ENCODE assay signal across 2 cellular contexts in the genomic region with DNA sequence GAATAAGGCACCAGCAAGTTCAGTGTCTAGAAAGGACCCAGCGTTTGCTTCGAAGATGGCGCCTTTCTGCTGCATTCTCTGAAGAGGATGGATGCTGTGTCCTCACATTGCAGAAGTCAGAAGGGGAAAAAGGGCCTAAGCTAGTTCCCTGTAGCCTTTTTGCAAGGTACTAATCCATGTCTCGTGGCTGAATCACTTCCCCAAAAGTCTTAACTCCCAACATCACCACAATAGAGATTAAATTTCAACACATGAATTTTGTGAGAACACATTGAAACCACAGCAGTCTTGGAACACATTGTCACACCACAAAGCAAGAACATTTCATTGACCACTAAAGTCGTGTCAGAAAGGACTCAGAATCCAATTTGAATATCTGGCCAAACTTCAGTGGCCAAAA.
TF ChIP-seq lines count a peak whose summit lies in the region.

No MANE protein-coding gene starts in this region.

TF ChIP-seq in GM23338, 12 proteins besides CTCF, POLR2A, EP300 and RAD21:
- TF ChIP-seq REST (IDR thresholded peaks at IDR 0.05; ENCODE audit: unreplicated experiment): no peak
- TF ChIP-seq, protein P1, sequence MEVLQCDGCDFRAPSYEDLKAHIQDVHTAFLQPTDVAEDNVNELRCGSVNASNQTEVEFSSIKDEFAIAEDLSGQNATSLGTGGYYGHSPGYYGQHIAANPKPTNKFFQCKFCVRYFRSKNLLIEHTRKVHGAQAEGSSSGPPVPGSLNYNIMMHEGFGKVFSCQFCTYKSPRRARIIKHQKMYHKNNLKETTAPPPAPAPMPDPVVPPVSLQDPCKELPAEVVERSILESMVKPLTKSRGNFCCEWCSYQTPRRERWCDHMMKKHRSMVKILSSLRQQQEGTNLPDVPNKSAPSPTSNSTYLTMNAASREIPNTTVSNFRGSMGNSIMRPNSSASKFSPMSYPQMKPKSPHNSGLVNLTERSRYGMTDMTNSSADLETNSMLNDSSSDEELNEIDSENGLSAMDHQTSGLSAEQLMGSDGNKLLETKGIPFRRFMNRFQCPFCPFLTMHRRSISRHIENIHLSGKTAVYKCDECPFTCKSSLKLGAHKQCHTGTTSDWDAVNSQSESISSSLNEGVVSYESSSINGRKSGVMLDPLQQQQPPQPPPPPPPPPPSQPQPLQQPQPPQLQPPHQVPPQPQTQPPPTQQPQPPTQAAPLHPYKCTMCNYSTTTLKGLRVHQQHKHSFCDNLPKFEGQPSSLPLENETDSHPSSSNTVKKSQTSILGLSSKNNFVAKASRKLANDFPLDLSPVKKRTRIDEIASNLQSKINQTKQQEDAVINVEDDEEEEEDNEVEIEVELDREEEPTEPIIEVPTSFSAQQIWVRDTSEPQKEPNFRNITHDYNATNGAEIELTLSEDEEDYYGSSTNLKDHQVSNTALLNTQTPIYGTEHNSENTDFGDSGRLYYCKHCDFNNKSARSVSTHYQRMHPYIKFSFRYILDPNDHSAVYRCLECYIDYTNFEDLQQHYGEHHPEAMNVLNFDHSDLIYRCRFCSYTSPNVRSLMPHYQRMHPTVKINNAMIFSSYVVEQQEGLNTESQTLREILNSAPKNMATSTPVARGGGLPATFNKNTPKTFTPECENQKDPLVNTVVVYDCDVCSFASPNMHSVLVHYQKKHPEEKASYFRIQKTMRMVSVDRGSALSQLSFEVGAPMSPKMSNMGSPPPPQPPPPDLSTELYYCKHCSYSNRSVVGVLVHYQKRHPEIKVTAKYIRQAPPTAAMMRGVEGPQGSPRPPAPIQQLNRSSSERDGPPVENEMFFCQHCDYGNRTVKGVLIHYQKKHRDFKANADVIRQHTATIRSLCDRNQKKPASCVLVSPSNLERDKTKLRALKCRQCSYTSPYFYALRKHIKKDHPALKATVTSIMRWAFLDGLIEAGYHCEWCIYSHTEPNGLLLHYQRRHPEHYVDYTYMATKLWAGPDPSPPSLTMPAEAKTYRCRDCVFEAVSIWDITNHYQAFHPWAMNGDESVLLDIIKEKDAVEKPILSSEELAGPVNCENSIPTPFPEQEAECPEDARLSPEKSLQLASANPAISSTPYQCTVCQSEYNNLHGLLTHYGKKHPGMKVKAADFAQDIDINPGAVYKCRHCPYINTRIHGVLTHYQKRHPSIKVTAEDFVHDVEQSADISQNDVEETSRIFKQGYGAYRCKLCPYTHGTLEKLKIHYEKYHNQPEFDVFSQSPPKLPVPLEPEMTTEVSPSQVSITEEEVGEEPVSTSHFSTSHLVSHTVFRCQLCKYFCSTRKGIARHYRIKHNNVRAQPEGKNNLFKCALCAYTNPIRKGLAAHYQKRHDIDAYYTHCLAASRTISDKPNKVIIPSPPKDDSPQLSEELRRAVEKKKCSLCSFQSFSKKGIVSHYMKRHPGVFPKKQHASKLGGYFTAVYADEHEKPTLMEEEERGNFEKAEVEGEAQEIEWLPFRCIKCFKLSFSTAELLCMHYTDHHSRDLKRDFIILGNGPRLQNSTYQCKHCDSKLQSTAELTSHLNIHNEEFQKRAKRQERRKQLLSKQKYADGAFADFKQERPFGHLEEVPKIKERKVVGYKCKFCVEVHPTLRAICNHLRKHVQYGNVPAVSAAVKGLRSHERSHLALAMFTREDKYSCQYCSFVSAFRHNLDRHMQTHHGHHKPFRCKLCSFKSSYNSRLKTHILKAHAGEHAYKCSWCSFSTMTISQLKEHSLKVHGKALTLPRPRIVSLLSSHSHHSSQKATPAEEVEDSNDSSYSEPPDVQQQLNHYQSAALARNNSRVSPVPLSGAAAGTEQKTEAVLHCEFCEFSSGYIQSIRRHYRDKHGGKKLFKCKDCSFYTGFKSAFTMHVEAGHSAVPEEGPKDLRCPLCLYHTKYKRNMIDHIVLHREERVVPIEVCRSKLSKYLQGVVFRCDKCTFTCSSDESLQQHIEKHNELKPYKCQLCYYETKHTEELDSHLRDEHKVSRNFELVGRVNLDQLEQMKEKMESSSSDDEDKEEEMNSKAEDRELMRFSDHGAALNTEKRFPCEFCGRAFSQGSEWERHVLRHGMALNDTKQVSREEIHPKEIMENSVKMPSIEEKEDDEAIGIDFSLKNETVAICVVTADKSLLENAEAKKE (CRISPR knock-in tag; IDR thresholded peaks at IDR 0.05): no peak
- TF ChIP-seq EZH2phosphoT487 (IDR thresholded peaks at IDR 0.05; ENCODE audit: unreplicated experiment): no peak
- TF ChIP-seq ZNF331 (CRISPR knock-in tag; IDR thresholded peaks at IDR 0.05; ENCODE audit: low read depth): no peak
- no peak for TF ChIP-seq STAT1 (IDR thresholded peaks at IDR 0.05; ENCODE audit: unreplicated experiment)
TF ChIP-seq in GM23338: peak in this region for 0.

TF ChIP-seq in H1, 55 proteins besides CTCF, POLR2A, EP300 and RAD21 (continued from another document):
- TF ChIP-seq ZNF274 (IDR thresholded peaks at IDR 0.05; ENCODE audit: borderline replicate concordance, extremely low read depth, low read length) (no peak), MAX (IDR thresholded peaks at IDR 0.05) (no peak), NRF1 (IDR thresholded peaks at IDR 0.05; ENCODE audit: low read depth, low read length) (no peak), BACH1 (IDR thresholded peaks at IDR 0.05; ENCODE audit: low read length) (no peak), SUZ12 (IDR thresholded peaks at IDR 0.05; ENCODE audit: low read length) (no peak), CBX8 (IDR thresholded peaks at IDR 0.05; ENCODE audit: borderline replicate concordance, low read depth, low read length) (no peak), SIN3A (conservative IDR thresholded peaks at IDR 0.05 in 1 of 2, IDR thresholded peaks at IDR 0.05 in 1 of 2; ENCODE audit: low read depth in 1 of 2, low read length in 2 of 2) (no peak), MAFK (IDR thresholded peaks at IDR 0.05; ENCODE audit: low read depth, low read length) (no peak), KDM1A (IDR thresholded peaks at IDR 0.05; ENCODE audit: borderline replicate concordance, low read length) (no peak), TBP (IDR thresholded peaks at IDR 0.05; ENCODE audit: low read depth, low read length) (no peak), POU5F1 (IDR thresholded peaks at IDR 0.05; ENCODE audit: low read depth, low read length) (no peak)
- TF ChIP-seq, protein P2, sequence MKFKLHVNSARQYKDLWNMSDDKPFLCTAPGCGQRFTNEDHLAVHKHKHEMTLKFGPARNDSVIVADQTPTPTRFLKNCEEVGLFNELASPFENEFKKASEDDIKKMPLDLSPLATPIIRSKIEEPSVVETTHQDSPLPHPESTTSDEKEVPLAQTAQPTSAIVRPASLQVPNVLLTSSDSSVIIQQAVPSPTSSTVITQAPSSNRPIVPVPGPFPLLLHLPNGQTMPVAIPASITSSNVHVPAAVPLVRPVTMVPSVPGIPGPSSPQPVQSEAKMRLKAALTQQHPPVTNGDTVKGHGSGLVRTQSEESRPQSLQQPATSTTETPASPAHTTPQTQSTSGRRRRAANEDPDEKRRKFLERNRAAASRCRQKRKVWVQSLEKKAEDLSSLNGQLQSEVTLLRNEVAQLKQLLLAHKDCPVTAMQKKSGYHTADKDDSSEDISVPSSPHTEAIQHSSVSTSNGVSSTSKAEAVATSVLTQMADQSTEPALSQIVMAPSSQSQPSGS (IDR thresholded peaks at IDR 0.05; ENCODE audit: low read length): no peak
- TF ChIP-seq, protein P3, sequence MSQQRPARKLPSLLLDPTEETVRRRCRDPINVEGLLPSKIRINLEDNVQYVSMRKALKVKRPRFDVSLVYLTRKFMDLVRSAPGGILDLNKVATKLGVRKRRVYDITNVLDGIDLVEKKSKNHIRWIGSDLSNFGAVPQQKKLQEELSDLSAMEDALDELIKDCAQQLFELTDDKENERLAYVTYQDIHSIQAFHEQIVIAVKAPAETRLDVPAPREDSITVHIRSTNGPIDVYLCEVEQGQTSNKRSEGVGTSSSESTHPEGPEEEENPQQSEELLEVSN (IDR thresholded peaks at IDR 0.05): no peak
- TF ChIP-seq, protein P4, sequence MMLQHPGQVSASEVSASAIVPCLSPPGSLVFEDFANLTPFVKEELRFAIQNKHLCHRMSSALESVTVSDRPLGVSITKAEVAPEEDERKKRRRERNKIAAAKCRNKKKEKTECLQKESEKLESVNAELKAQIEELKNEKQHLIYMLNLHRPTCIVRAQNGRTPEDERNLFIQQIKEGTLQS (IDR thresholded peaks at IDR 0.05; ENCODE audit: insufficient read depth, low read depth, low read length): no peak
